13 cellular contexts compared by ENCODE assay signal in genomic region chr14:61460063-61460462, GRCh38.
DNase-seq lines count a peak whose midpoint lies in the region; ATAC-seq and TF ChIP-seq lines count a peak whose summit lies in the region.
"Had no signal": no experiment of that assay in that cellular context is flagged by ENCODE, and none has a peak within 500 bp of the region (broad histone marks: within the 10 kb centered on the region; RNA-seq: fewer than 3 reads in every experiment).

No MANE protein-coding gene starts in this region.

- H3K9me3 ChIP-seq in HEK293 (ENCODE audit: control insufficient read depth, insufficient read depth, low read depth, low read length) (no peaks in the 10 kb centered on the region), breast epithelium (no peaks in the 10 kb centered on the region)
- H3K9me3 ChIP-seq: MG63 had no signal

- no peak overlapping the region for H3K4me3 Mint-ChIP-seq in activated naive CD4-positive, alpha-beta T cell treated with anti-CD3 and anti-CD28 coated beads for 36 hours
- H3K4me3 Mint-ChIP-seq in naive thymus-derived CD8-positive, alpha-beta T cell = no peak overlapping the region
- H3K4me3 Mint-ChIP-seq: B cell had no signal

- no peak for TF ChIP-seq POLR2A in breast epithelium (IDR thresholded peaks at IDR 0.05)

- no peak for DNase-seq in activated naive CD4-positive, alpha-beta T cell treated with anti-CD3 and anti-CD28 coated beads for 36 hours
- DNase-seq in activated naive CD4-positive, alpha-beta T cell (lab: John Stamatoyannopoulos, UW) = no peak
- no peak for DNase-seq in activated naive CD4-positive, alpha-beta T cell treated with anti-CD3 and anti-CD28 coated beads, Interleukin-2, amount 50 U/mL, for 72 hours (ENCODE audit: low spot score in 2 of 2)
- DNase-seq in naive thymus-derived CD8-positive, alpha-beta T cell = no peak
- DNase-seq in breast epithelium (ENCODE audit: low spot score in 2 of 2) (no peak), COLO829 (ENCODE audit: low spot score) (no peak)
- DNase-seq: COR-L47, KG1, MG63, NCI-H1092 treated with DMSO at 0.1 percent for 48 hours, NCI-H1694 had no signal

- CTCF ChIA-PET in activated naive CD4-positive, alpha-beta T cell treated with anti-CD3 and anti-CD28 coated beads for 36 hours (lab: Charles Lee) = interaction anchor here (1.2 to 5.7 kb wide), 7 partner anchors 11 to 377 kb away, joined by 3 to 63 read pairs (median 5); no protein-coding TSS in a partner anchor
- CTCF ChIA-PET in HEK293 (lab: Yijun Ruan, JAX) = interaction anchor here (0.6 to 3.5 kb wide), 12 partner anchors 9 to 668 kb away, joined by 3 to 67 read pairs (median 4); no protein-coding TSS in a partner anchor

- peaks cover 0 to 21% of the 10 kb centered on the region in 2 experiments; a peak in 1 of 3 replicates for H3K36me3 ChIP-seq in HEK293 (ENCODE audit: control insufficient read depth in 2 of 2, insufficient read depth in 1 of 2, low read length in 2 of 2)
- H3K36me3 ChIP-seq in breast epithelium = no peaks in the 10 kb centered on the region
- H3K36me3 ChIP-seq: MG63 had no signal

- no peak for ATAC-seq in activated naive CD4-positive, alpha-beta T cell treated with anti-CD3 and anti-CD28 coated beads, Interleukin-2, amount 50 U/mL, for 72 hours
- no peak for ATAC-seq in naive thymus-derived CD8-positive, alpha-beta T cell

- TF ChIP-seq CTCF in HEK293 (tag by site-specific recombination; IDR thresholded peaks at IDR 0.05) = no peak
- TF ChIP-seq CTCF in breast epithelium (IDR thresholded peaks at IDR 0.05) = no peak

- H3K27ac Mint-ChIP-seq in activated naive CD4-positive, alpha-beta T cell treated with anti-CD3 and anti-CD28 coated beads for 36 hours = peak overlapping the region; percentile 93
- H3K27ac Mint-ChIP-seq in activated naive CD4-positive, alpha-beta T cell treated with anti-CD3 and anti-CD28 coated beads, Interleukin-2, amount 50 U/mL, for 72 hours = peak overlapping the region; percentile 23 to 90
- H3K27ac Mint-ChIP-seq in naive thymus-derived CD8-positive, alpha-beta T cell = peak overlapping the region in 9 of 10 donors; percentile 73 to 99 (median 93)

- intact Hi-C loops in activated naive CD4-positive, alpha-beta T cell treated with anti-CD3 and anti-CD28 coated beads for 36 hours (cut with micrococcal nuclease) = loop anchor here (2.0 to 10.0 kb wide), 3 partner anchors 17 to 1815 kb away; no protein-coding TSS in a partner anchor
- intact Hi-C loops in breast epithelium (cut with DNase I; ENCODE audit: low total_unique reads) = loop anchor here (10.0 kb wide), 2 partner anchors 275 to 375 kb away; no protein-coding TSS in a partner anchor

- no peaks in the 10 kb centered on the region for H3K27me3 ChIP-seq in breast epithelium
- H3K27me3 ChIP-seq: MG63 had no signal

- H3K4me3 ChIP-seq in HEK293 (ENCODE audit: low read depth, low read length) = no peak overlapping the region
- H3K4me3 ChIP-seq in breast epithelium = no peak overlapping the region
- H3K4me3 ChIP-seq: MG63 had no signal

- H3K4me1 ChIP-seq in HEK293 (ENCODE audit: control insufficient read depth, insufficient read depth, low read length) (peaks cover 10% of the 10 kb centered on the region), breast epithelium (no peaks in the 10 kb centered on the region)

- H3K36me3 Mint-ChIP-seq in activated naive CD4-positive, alpha-beta T cell treated with anti-CD3 and anti-CD28 coated beads for 36 hours (ENCODE audit: low read depth) = peaks cover 77% of the 10 kb centered on the region
- H3K36me3 Mint-ChIP-seq in activated naive CD4-positive, alpha-beta T cell treated with anti-CD3 and anti-CD28 coated beads, Interleukin-2, amount 50 U/mL, for 72 hours = peaks cover 62 to 75% of the 10 kb centered on the region in 2 donors
- peaks cover 30 to 96% (median 65%) of the 10 kb centered on the region in 3 donors for H3K36me3 Mint-ChIP-seq in naive thymus-derived CD8-positive, alpha-beta T cell

- H3K9me3 Mint-ChIP-seq in activated naive CD4-positive, alpha-beta T cell treated with anti-CD3 and anti-CD28 coated beads for 36 hours = peaks cover 5% of the 10 kb centered on the region
- H3K9me3 Mint-ChIP-seq in activated naive CD4-positive, alpha-beta T cell treated with anti-CD3 and anti-CD28 coated beads, Interleukin-2, amount 50 U/mL, for 72 hours = peaks cover 0 to 6% of the 10 kb centered on the region in 2 donors
- peaks cover 0 to 9% (median 0%) of the 10 kb centered on the region in 9 donors for H3K9me3 Mint-ChIP-seq in naive thymus-derived CD8-positive, alpha-beta T cell

- peaks cover 78% of the 10 kb centered on the region for H3K4me1 Mint-ChIP-seq in activated naive CD4-positive, alpha-beta T cell treated with anti-CD3 and anti-CD28 coated beads for 36 hours (ENCODE audit: low read depth)
- peaks cover 36 to 81% (median 75%) of the 10 kb centered on the region in 4 donors for H3K4me1 Mint-ChIP-seq in naive thymus-derived CD8-positive, alpha-beta T cell

- H3K27ac ChIP-seq in HEK293 (ENCODE audit: extremely low read depth, low read depth, low read length) (no peak overlapping the region), breast epithelium (no peak overlapping the region)

- no peaks in the 10 kb centered on the region for H3K27me3 Mint-ChIP-seq in activated naive CD4-positive, alpha-beta T cell treated with anti-CD3 and anti-CD28 coated beads for 36 hours (ENCODE audit: low read depth)
- H3K27me3 Mint-ChIP-seq in naive thymus-derived CD8-positive, alpha-beta T cell = no peaks in the 10 kb centered on the region
- H3K27me3 Mint-ChIP-seq: B cell had no signal

- POLR2A ChIA-PET in HEK293 (lab: Yijun Ruan, JAX) = no interaction called here
- POLR2A ChIA-PET in naive thymus-derived CD8-positive, alpha-beta T cell (lab: Charles Lee) = interaction anchor here (1.3 to 2.1 kb wide), 5 partner anchors 18 to 180 kb away, joined by 3 to 9 read pairs (median 5); partner anchors contain the start of gene PRKCH

TF ChIP-seq in HEK293, 187 proteins besides CTCF, POLR2A, EP300 and RAD21 (continues in another document):
- TF ChIP-seq, protein P1, sequence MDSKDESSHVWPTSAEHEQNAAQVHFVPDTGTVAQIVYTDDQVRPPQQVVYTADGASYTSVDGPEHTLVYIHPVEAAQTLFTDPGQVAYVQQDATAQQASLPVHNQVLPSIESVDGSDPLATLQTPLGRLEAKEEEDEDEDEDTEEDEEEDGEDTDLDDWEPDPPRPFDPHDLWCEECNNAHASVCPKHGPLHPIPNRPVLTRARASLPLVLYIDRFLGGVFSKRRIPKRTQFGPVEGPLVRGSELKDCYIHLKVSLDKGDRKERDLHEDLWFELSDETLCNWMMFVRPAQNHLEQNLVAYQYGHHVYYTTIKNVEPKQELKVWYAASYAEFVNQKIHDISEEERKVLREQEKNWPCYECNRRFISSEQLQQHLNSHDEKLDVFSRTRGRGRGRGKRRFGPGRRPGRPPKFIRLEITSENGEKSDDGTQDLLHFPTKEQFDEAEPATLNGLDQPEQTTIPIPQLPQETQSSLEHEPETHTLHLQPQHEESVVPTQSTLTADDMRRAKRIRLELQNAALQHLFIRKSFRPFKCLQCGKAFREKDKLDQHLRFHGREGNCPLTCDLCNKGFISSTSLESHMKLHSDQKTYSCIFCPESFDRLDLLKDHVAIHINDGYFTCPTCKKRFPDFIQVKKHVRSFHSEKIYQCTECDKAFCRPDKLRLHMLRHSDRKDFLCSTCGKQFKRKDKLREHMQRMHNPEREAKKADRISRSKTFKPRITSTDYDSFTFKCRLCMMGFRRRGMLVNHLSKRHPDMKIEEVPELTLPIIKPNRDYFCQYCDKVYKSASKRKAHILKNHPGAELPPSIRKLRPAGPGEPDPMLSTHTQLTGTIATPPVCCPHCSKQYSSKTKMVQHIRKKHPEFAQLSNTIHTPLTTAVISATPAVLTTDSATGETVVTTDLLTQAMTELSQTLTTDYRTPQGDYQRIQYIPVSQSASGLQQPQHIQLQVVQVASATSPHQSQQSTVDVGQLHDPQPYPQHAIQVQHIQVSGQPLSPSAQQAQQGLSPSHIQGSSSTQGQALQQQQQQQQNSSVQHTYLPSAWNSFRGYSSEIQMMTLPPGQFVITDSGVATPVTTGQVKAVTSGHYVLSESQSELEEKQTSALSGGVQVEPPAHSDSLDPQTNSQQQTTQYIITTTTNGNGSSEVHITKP (tag by site-specific recombination; IDR thresholded peaks at IDR 0.05) = no peak
- no peak for TF ChIP-seq ZNF311 (tag by site-specific recombination; IDR thresholded peaks at IDR 0.05; ENCODE audit: borderline replicate concordance)
- TF ChIP-seq ZNF558 (tag by site-specific recombination; IDR thresholded peaks at IDR 0.05) = no peak
- TF ChIP-seq ZNF146 (tag by site-specific recombination; IDR thresholded peaks at IDR 0.05) = peak; percentile 92
- TF ChIP-seq ZNF514 (tag by site-specific recombination; IDR thresholded peaks at IDR 0.05) = no peak
- TF ChIP-seq, protein P2, sequence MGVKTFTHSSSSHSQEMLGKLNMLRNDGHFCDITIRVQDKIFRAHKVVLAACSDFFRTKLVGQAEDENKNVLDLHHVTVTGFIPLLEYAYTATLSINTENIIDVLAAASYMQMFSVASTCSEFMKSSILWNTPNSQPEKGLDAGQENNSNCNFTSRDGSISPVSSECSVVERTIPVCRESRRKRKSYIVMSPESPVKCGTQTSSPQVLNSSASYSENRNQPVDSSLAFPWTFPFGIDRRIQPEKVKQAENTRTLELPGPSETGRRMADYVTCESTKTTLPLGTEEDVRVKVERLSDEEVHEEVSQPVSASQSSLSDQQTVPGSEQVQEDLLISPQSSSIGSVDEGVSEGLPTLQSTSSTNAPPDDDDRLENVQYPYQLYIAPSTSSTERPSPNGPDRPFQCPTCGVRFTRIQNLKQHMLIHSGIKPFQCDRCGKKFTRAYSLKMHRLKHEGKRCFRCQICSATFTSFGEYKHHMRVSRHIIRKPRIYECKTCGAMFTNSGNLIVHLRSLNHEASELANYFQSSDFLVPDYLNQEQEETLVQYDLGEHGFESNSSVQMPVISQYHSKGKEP (tag by site-specific recombination; IDR thresholded peaks at IDR 0.05) = no peak
- TF ChIP-seq, protein P3, sequence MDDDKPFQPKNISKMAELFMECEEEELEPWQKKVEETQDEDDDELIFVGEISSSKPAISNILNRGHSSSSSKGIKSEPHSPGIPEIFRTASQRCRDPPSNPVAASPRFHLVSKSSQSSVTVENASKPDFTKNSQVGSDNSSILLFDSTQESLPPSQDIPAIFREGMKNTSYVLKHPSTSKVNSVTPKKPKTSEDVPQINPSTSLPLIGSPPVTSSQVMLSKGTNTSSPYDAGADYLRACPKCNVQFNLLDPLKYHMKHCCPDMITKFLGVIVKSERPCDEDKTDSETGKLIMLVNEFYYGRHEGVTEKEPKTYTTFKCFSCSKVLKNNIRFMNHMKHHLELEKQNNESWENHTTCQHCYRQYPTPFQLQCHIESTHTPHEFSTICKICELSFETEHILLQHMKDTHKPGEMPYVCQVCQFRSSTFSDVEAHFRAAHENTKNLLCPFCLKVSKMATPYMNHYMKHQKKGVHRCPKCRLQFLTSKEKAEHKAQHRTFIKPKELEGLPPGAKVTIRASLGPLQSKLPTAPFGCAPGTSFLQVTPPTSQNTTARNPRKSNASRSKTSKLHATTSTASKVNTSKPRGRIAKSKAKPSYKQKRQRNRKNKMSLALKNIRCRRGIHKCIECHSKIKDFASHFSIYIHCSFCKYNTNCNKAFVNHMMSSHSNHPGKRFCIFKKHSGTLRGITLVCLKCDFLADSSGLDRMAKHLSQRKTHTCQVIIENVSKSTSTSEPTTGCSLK (tag by site-specific recombination; IDR thresholded peaks at IDR 0.05) = no peak
